ENCODE assay signal across 1 cellular context in the genomic region with DNA sequence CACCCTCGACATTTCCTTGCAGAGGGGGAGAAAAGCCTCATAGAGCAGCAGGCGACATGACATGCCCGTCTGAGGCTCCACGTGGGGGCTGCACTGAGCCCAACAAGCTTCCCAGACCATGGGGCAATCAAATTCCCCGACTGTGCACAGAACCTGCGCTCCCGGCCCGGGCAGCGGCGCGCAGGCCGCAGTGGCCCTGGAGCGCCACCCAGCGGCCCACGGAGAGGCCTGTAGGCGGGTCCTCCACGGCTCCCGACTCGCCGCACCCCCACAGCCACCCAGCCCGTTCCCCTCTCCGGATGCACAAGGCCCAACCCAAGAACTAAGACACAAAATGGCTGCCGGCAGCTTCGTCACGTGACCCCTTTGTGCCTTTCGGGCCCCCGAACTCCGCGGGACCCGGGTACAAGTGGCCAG.
TF ChIP-seq lines count a peak whose summit lies in the region.

No MANE protein-coding gene starts in this region.

TF ChIP-seq in WTC11, 78 proteins besides CTCF, POLR2A, EP300 and RAD21 (continued from another document):
- TF ChIP-seq GABPB1 (CRISPR knock-in tag; IDR thresholded peaks at IDR 0.05) (peak; percentile 61), FOXK1 (CRISPR knock-in tag; IDR thresholded peaks at IDR 0.05) (peak; percentile 10; the same call in 1 of the 2 replicates), ATF1 (CRISPR knock-in tag; IDR thresholded peaks at IDR 0.05) (no peak), SMAD3 (CRISPR knock-in tag; IDR thresholded peaks at IDR 0.05; ENCODE audit: borderline replicate concordance) (no peak), CREM (CRISPR knock-in tag; IDR thresholded peaks at IDR 0.05) (peak; percentile 69; the same call in 1 of the 2 replicates), ZNF416 (CRISPR knock-in tag; IDR thresholded peaks at IDR 0.05) (peak; percentile 3; the same call in 1 of the 2 replicates), ZNF396 (CRISPR knock-in tag; IDR thresholded peaks at IDR 0.05; ENCODE audit: borderline replicate concordance) (no peak), ZNF423 (CRISPR knock-in tag; IDR thresholded peaks at IDR 0.05) (peak; percentile 64; the same call in 1 of the 2 replicates)
- TF ChIP-seq, protein P1, sequence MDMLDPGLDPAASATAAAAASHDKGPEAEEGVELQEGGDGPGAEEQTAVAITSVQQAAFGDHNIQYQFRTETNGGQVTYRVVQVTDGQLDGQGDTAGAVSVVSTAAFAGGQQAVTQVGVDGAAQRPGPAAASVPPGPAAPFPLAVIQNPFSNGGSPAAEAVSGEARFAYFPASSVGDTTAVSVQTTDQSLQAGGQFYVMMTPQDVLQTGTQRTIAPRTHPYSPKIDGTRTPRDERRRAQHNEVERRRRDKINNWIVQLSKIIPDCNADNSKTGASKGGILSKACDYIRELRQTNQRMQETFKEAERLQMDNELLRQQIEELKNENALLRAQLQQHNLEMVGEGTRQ (CRISPR knock-in tag; IDR thresholded peaks at IDR 0.05), result peak; percentile 95
- TF ChIP-seq, protein P2, sequence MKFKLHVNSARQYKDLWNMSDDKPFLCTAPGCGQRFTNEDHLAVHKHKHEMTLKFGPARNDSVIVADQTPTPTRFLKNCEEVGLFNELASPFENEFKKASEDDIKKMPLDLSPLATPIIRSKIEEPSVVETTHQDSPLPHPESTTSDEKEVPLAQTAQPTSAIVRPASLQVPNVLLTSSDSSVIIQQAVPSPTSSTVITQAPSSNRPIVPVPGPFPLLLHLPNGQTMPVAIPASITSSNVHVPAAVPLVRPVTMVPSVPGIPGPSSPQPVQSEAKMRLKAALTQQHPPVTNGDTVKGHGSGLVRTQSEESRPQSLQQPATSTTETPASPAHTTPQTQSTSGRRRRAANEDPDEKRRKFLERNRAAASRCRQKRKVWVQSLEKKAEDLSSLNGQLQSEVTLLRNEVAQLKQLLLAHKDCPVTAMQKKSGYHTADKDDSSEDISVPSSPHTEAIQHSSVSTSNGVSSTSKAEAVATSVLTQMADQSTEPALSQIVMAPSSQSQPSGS (CRISPR knock-in tag; IDR thresholded peaks at IDR 0.05; ENCODE audit: borderline replicate concordance, low read depth), result no peak
- TF ChIP-seq, protein P3, sequence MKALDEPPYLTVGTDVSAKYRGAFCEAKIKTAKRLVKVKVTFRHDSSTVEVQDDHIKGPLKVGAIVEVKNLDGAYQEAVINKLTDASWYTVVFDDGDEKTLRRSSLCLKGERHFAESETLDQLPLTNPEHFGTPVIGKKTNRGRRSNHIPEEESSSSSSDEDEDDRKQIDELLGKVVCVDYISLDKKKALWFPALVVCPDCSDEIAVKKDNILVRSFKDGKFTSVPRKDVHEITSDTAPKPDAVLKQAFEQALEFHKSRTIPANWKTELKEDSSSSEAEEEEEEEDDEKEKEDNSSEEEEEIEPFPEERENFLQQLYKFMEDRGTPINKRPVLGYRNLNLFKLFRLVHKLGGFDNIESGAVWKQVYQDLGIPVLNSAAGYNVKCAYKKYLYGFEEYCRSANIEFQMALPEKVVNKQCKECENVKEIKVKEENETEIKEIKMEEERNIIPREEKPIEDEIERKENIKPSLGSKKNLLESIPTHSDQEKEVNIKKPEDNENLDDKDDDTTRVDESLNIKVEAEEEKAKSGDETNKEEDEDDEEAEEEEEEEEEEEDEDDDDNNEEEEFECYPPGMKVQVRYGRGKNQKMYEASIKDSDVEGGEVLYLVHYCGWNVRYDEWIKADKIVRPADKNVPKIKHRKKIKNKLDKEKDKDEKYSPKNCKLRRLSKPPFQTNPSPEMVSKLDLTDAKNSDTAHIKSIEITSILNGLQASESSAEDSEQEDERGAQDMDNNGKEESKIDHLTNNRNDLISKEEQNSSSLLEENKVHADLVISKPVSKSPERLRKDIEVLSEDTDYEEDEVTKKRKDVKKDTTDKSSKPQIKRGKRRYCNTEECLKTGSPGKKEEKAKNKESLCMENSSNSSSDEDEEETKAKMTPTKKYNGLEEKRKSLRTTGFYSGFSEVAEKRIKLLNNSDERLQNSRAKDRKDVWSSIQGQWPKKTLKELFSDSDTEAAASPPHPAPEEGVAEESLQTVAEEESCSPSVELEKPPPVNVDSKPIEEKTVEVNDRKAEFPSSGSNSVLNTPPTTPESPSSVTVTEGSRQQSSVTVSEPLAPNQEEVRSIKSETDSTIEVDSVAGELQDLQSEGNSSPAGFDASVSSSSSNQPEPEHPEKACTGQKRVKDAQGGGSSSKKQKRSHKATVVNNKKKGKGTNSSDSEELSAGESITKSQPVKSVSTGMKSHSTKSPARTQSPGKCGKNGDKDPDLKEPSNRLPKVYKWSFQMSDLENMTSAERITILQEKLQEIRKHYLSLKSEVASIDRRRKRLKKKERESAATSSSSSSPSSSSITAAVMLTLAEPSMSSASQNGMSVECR (CRISPR knock-in tag; IDR thresholded peaks at IDR 0.05; ENCODE audit: borderline replicate concordance), result peak; percentile 60; the same call in 1 of the 2 replicates
